5 cellular contexts compared by ENCODE assay signal in genomic region chr1:2553076-2553475, GRCh38. TPM values are rescaled to one million over a fixed set of nuclear protein-coding genes. Genes with fewer than 3 reads are reported as not detected.
"Had no signal": no experiment of that assay in that cellular context is flagged by ENCODE, and none has a peak within 500 bp of the region (broad histone marks: within the 10 kb centered on the region; RNA-seq: fewer than 3 reads in every experiment).

No MANE protein-coding gene starts in this region.

RNA-seq across cellular contexts. Expression of gene HES5, which starts 23.0 kb away (rescaled TPM):
- total RNA-seq: HepG2, HT1080, IMR-90, K562 had no signal
- polyA plus RNA-seq: HepG2, IgD-negative memory B cell, IMR-90, K562 had no signal
